Comparison of ENCODE assay signal across 8 cellular contexts in the genomic region with DNA sequence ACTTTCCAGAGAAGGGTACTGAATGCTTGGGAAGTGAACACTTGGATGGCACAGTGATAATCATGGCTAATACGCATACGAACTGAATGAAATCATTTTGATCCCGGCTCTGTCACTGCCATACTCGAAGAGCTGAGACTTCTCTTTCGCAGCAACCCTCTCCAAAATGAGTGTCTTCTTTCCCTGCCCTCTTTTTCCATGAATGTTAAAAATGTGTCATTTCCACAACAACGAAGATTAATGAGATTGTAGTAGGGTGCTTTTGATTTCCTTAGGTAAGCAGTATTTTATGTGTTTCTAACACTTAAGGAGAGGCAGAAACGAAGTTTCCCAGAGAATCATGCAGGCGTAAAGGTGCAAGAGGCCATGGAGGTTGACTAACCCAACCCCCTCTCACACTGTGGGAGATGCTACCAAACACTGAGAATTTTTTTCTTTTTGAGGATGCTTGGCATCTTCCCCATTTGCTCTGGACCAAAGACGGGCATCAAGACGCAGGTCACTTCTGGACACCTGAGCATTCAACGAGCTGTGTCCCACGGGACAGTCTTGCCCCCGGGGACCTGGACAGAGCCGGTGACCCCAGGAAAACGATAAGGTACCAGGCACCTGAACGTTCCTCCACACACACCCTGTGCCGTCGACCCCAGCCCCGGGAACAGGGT. TPM values are rescaled to one million over a fixed set of nuclear protein-coding genes. Genes with fewer than 3 reads are reported as not detected.
DNase-seq lines count a peak whose midpoint lies in the region; ATAC-seq, FAIRE-seq and TF ChIP-seq lines count a peak whose summit lies in the region.

No MANE protein-coding gene starts in this region.

- no peaks in the 10 kb centered on the region for H3K9me3 Mint-ChIP-seq in activated CD8-positive, alpha-beta memory T cell treated with anti-CD3 and anti-CD28 coated beads, Interleukin-2, amount 10 ng/mL, durations not matched to agents 7 days and 5 days (ENCODE audit: low read depth)

- peaks cover 5% of the 10 kb centered on the region; the same call in 2 of the 3 replicates for H3K79me2 ChIP-seq in K562 (ENCODE audit: control insufficient read depth, insufficient read depth, low read length)

- H3K9me3 ChIP-seq in K562 (replicated peaks; ENCODE audit: control insufficient read depth, insufficient read depth, low read depth, low read length) (no peaks in the 10 kb centered on the region), right lobe of liver (no peaks in the 10 kb centered on the region), suprapubic skin (no peaks in the 10 kb centered on the region)

- in situ Hi-C loops in K562 (cut with MboI), result no loop called here

- DNase-seq in activated CD8-positive, alpha-beta memory T cell treated with anti-CD3 and anti-CD28 coated beads, Interleukin-2, amount 10 ng/mL, durations not matched to agents 7 days and 5 days, result no peak
- no peak for DNase-seq in activated CD8-positive, alpha-beta memory T cell treated with anti-CD3 and anti-CD28 coated beads, Interleukin-2, amount 50 U/mL, for 4 hours
- DNase-seq in LNCaP clone FGC (ENCODE audit: low read depth) (no peak), K562 (ENCODE audit: extremely low read depth in 1 of 4, low spot score in 3 of 4) (peak in 1 of 4 experiments; percentile 21), right lobe of liver (no peak), suprapubic skin (ENCODE audit: low spot score in 2 of 2) (peak in 1 of 2 donors; percentile 71), COR-L47 (lab: John Stamatoyannopoulos, UW) (no peak)
- no peak for DNase-seq in activated CD4-positive, alpha-beta T cell treated with anti-CD3 and anti-CD28 coated beads, Interleukin-2, amount 50 U/mL, for 48 hours

- peaks cover 9 to 10% of the 10 kb centered on the region in 2 experiments; a peak in 4 of 5 replicates for H3K4me1 ChIP-seq in K562 (replicated peaks in 1 of 2; ENCODE audit: control insufficient read depth in 2 of 2, insufficient read depth in 2 of 2, low read length in 2 of 2)
- no peaks in the 10 kb centered on the region for H3K4me1 ChIP-seq in right lobe of liver
- peaks cover 14% of the 10 kb centered on the region for H3K4me1 ChIP-seq in suprapubic skin

- TF ChIP-seq CTCF in LNCaP clone FGC (IDR thresholded peaks at IDR 0.05; ENCODE audit: control insufficient read depth, extremely low read depth, insufficient read depth) (no peak), K562 (IDR thresholded peaks at IDR 0.05 in 2 of 3, conservative IDR thresholded peaks at IDR 0.05 in 1 of 3; ENCODE audit: insufficient read depth in 2 of 3, low read depth in 1 of 3, low read length in 3 of 3) (no peak), right lobe of liver (IDR thresholded peaks at IDR 0.05) (no peak), suprapubic skin (IDR thresholded peaks at IDR 0.05) (no peak)

- FAIRE-seq in K562 (lab: Jason Lieb, UNC), result peak; percentile 42

- TF ChIP-seq EP300 in K562 (IDR thresholded peaks at IDR 0.05; ENCODE audit: low read length) (no peak), suprapubic skin (IDR thresholded peaks at IDR 0.05) (no peak)

- CTCF ChIA-PET in activated CD8-positive, alpha-beta memory T cell treated with anti-CD3 and anti-CD28 coated beads, Interleukin-2, amount 10 ng/mL, durations not matched to agents 7 days and 5 days (lab: Charles Lee), result interaction anchor here (0.5 to 1.0 kb wide), 2 partner anchors 22 to 90 kb away, joined by 3 read pairs; no protein-coding TSS in a partner anchor
- CTCF ChIA-PET in K562 (lab: Yijun Ruan, JAX; ENCODE audit: low intra/inter-chr PET ratio), result no interaction called here

- intact Hi-C loops in K562 (cut with micrococcal nuclease) (no loop called here), right lobe of liver (cut with DNase I) (no loop called here)

- H3K4me1 Mint-ChIP-seq in activated CD8-positive, alpha-beta memory T cell treated with anti-CD3 and anti-CD28 coated beads, Interleukin-2, amount 10 ng/mL, durations not matched to agents 7 days and 5 days, result peaks cover 18% of the 10 kb centered on the region

- peak overlapping the region; percentile 84 for H3K4me3 Mint-ChIP-seq in activated CD8-positive, alpha-beta memory T cell treated with anti-CD3 and anti-CD28 coated beads, Interleukin-2, amount 10 ng/mL, durations not matched to agents 7 days and 5 days

- no peak for TF ChIP-seq RAD21 in K562 (CRISPR knock-in tag; conservative IDR thresholded peaks at IDR 0.05 in 1 of 2, IDR thresholded peaks at IDR 0.05 in 1 of 2)

- H3K36me3 ChIP-seq in K562 (ENCODE audit: control insufficient read depth, insufficient read depth, low read length), result peaks cover 22% of the 10 kb centered on the region; the same call in 2 of the 3 replicates
- no peaks in the 10 kb centered on the region for H3K36me3 ChIP-seq in right lobe of liver
- no peaks in the 10 kb centered on the region for H3K36me3 ChIP-seq in suprapubic skin

- no peaks in the 10 kb centered on the region for H4K20me1 ChIP-seq in K562 (replicated peaks; ENCODE audit: control insufficient read depth, insufficient read depth, low read length)

- peaks cover 13% of the 10 kb centered on the region for H3K36me3 Mint-ChIP-seq in activated CD8-positive, alpha-beta memory T cell treated with anti-CD3 and anti-CD28 coated beads, Interleukin-2, amount 10 ng/mL, durations not matched to agents 7 days and 5 days

- ATAC-seq in activated CD8-positive, alpha-beta memory T cell treated with anti-CD3 and anti-CD28 coated beads, Interleukin-2, amount 10 ng/mL, durations not matched to agents 7 days and 5 days, result no peak
- peak; percentile 1; the same call in 1 of the 3 replicates for ATAC-seq in K562
- ATAC-seq in right lobe of liver, result no peak

- H3K9ac ChIP-seq in K562 (ENCODE audit: insufficient read depth in 1 of 2, low read depth in 2 of 2, low read length in 2 of 2), result peak overlapping the region; percentile 73 to 95

- peak overlapping the region; percentile 90 for H2AFZ ChIP-seq in K562 (ENCODE audit: low read depth, low read length)

- no peaks in the 10 kb centered on the region for H3K9me1 ChIP-seq in K562 (ENCODE audit: control insufficient read depth, insufficient read depth, low read length)

- BruUV-seq in K562 (replicated peaks; lab: Mats Ljungman, UMichigan), result no TSS peak

- peak overlapping the region; percentile 78 for H3K4me3 ChIP-seq in LNCaP clone FGC (ENCODE audit: low read depth, low read length)
- H3K4me3 ChIP-seq in K562, result peak overlapping the region; percentile 75
- peak overlapping the region; percentile 52 to 90 (median 65) for H3K4me3 ChIP-seq in right lobe of liver
- peak overlapping the region; percentile 87 for H3K4me3 ChIP-seq in suprapubic skin

- H3K27ac Mint-ChIP-seq in activated CD8-positive, alpha-beta memory T cell treated with anti-CD3 and anti-CD28 coated beads, Interleukin-2, amount 10 ng/mL, durations not matched to agents 7 days and 5 days, result peak overlapping the region; percentile 71

- peak overlapping the region; percentile 28; the same call in 1 of the 3 replicates for H3K27ac ChIP-seq in K562 (ENCODE audit: extremely low read depth, low read depth, low read length)
- peak overlapping the region in 1 of 3 donors; percentile 63 for H3K27ac ChIP-seq in right lobe of liver
- H3K27ac ChIP-seq in suprapubic skin, result peak overlapping the region; percentile 82

- H3K27me3 ChIP-seq in K562 (ENCODE audit: control insufficient read depth in 2 of 2, insufficient read depth in 2 of 2, low read length in 2 of 2) (no peaks in the 10 kb centered on the region), right lobe of liver (no peaks in the 10 kb centered on the region), suprapubic skin (no peaks in the 10 kb centered on the region)

- H3K27me3 Mint-ChIP-seq in activated CD8-positive, alpha-beta memory T cell treated with anti-CD3 and anti-CD28 coated beads, Interleukin-2, amount 10 ng/mL, durations not matched to agents 7 days and 5 days, result peaks cover 5% of the 10 kb centered on the region

- WGBS in K562 (ENCODE audit: insufficient coverage, low coverage, missing lambda C conversion rate), result 22% methylated on average over 19 of the region's 19 CpGs
- WGBS in right lobe of liver (ENCODE audit: insufficient coverage, low coverage, low lambda C conversion rate, missing lambda C conversion rate), result 32% methylated on average over 12 of the region's 19 CpGs
- WGBS in suprapubic skin, result 8% methylated on average over 14 of the region's 19 CpGs

- POLR2A ChIA-PET in K562 (lab: Yijun Ruan, JAX), result interaction anchor here (0.6 kb wide), 1 partner anchor 462 kb away, joined by 4 read pairs; the partner anchor contains the start of gene TMEM209

- no peak for TF ChIP-seq POLR2A in K562 (conservative IDR thresholded peaks at IDR 0.05)
- TF ChIP-seq POLR2A in right lobe of liver (IDR thresholded peaks at IDR 0.05), result no peak
- TF ChIP-seq POLR2A in suprapubic skin (IDR thresholded peaks at IDR 0.05), result no peak

- peak overlapping the region; percentile 90 for H3K4me2 ChIP-seq in K562 (ENCODE audit: insufficient read depth, low read length)

RNA-seq across cellular contexts. Expression of gene COPG2, which starts 0.8 kb away (rescaled TPM):
- 10 to 100 TPM; 17.6 to 21.1 TPM for total RNA-seq in activated CD8-positive, alpha-beta memory T cell treated with anti-CD3 and anti-CD28 coated beads, Interleukin-2, amount 10 ng/mL, durations not matched to agents 7 days and 5 days
- 46.4 and 63.0 TPM in 2 replicates for total RNA-seq in K562 (2011; cell fraction: chromatin; rRNA removed; ENCODE audit: low replicate concordance)
- 30.0 and 31.3 TPM in 2 replicates for total RNA-seq in K562 (2011; cell fraction: nucleolus; rRNA removed)
- 43.2 and 43.4 TPM in 2 replicates for total RNA-seq in K562 (2011; cell fraction: nucleoplasm; rRNA removed)
- total RNA-seq in K562 (2014; rRNA removed), result 25.5 and 27.3 TPM in 2 replicates
- 32.5 and 37.4 TPM in 2 replicates for total RNA-seq in K562 (2014; rRNA removed; fragmentation: Illumina TruSeq; extraction: Trizol)
- total RNA-seq in K562 (2015; rRNA removed; fragmentation: Illumina TruSeq; extraction: Trizol), result 28.5 and 28.7 TPM in 2 replicates
- total RNA-seq in K562 (2021), result 42.4 and 43.0 TPM in 2 replicates
- polyA plus RNA-seq in K562 (2011; rRNA removed), result 104 and 105 TPM in 2 replicates
- polyA plus RNA-seq in K562 (2011; cell fraction: cytosol; rRNA removed), result 40.8 and 85.8 TPM in 2 replicates
- 23.4 and 45.2 TPM in 2 replicates for polyA plus RNA-seq in K562 (2011; cell fraction: nucleus; rRNA removed)
- 41.5 and 44.6 TPM in 2 replicates for polyA plus RNA-seq in K562 (2012)
- 52.5 and 54.4 TPM in 2 replicates for polyA plus RNA-seq in K562 (2014; fragmentation: Illumina TruSeq; extraction: Trizol)
- 1 to 10 TPM; 6.6 to 9.0 TPM for polyA plus RNA-seq in K562 (2014; fragmentation: Nextera tagmentation; extraction: Ambion mirVana)
- 38.4 and 39.9 TPM in 2 replicates for polyA plus RNA-seq in K562 (2014; rRNA removed)
- 161 and 193 TPM in 2 replicates for polyA minus RNA-seq in K562 (2011; rRNA and poly(A)+ RNA removed)
- 47.4 and 51.4 TPM in 2 replicates for polyA minus RNA-seq in K562 (2011; cell fraction: cytosol; rRNA and poly(A)+ RNA removed)
- 17.8 and 51.9 TPM in 2 replicates for polyA minus RNA-seq in K562 (2011; cell fraction: nucleus; rRNA and poly(A)+ RNA removed)
- 1 to 10 TPM; 6.5 to 8.9 (median 8.4) TPM for total RNA-seq in right lobe of liver
- total RNA-seq in suprapubic skin, result 10 to 100 TPM; 17.9 to 24.8 (median 21.0) TPM

RNA-seq across cellular contexts. Expression of gene TSGA13, which starts 18.6 kb away (rescaled TPM):
- not detected for total RNA-seq in activated CD8-positive, alpha-beta memory T cell treated with anti-CD3 and anti-CD28 coated beads, Interleukin-2, amount 10 ng/mL, durations not matched to agents 7 days and 5 days
- not detected in 2 replicates for total RNA-seq in K562 (2011; cell fraction: chromatin; rRNA removed; ENCODE audit: low replicate concordance)
- total RNA-seq in K562 (2011; cell fraction: nucleolus; rRNA removed), result not detected in 2 replicates
- total RNA-seq in K562 (2011; cell fraction: nucleoplasm; rRNA removed), result not detected in 2 replicates
- total RNA-seq in K562 (2014; rRNA removed) (0.08 TPM in 1 of 2 replicates, not detected in the other), K562 (2014; rRNA removed; fragmentation: Illumina TruSeq; extraction: Trizol) (not detected in 2 replicates), K562 (2015; rRNA removed; fragmentation: Illumina TruSeq; extraction: Trizol) (not detected in 2 replicates), K562 (2021) (not detected in 2 replicates), right lobe of liver (not detected), suprapubic skin (not detected)
- polyA plus RNA-seq in K562 (2011; rRNA removed) (not detected in 2 replicates), K562 (2014; fragmentation: Illumina TruSeq; extraction: Trizol) (not detected in 2 replicates), K562 (2014; fragmentation: Nextera tagmentation; extraction: Ambion mirVana) (not detected), K562 (2014; rRNA removed) (not detected in 2 replicates)
- polyA plus RNA-seq in K562 (2011; cell fraction: cytosol; rRNA removed), result not detected in 2 replicates
- not detected in 2 replicates for polyA plus RNA-seq in K562 (2011; cell fraction: nucleus; rRNA removed)
- not detected in 2 replicates for polyA plus RNA-seq in K562 (2012)
- not detected in 2 replicates for polyA minus RNA-seq in K562 (2011; rRNA and poly(A)+ RNA removed)
- polyA minus RNA-seq in K562 (2011; cell fraction: cytosol; rRNA and poly(A)+ RNA removed), result not detected in 2 replicates
- not detected in 2 replicates for polyA minus RNA-seq in K562 (2011; cell fraction: nucleus; rRNA and poly(A)+ RNA removed)
